Comparison of ENCODE assay signal across 1 cellular context in the genomic region with DNA sequence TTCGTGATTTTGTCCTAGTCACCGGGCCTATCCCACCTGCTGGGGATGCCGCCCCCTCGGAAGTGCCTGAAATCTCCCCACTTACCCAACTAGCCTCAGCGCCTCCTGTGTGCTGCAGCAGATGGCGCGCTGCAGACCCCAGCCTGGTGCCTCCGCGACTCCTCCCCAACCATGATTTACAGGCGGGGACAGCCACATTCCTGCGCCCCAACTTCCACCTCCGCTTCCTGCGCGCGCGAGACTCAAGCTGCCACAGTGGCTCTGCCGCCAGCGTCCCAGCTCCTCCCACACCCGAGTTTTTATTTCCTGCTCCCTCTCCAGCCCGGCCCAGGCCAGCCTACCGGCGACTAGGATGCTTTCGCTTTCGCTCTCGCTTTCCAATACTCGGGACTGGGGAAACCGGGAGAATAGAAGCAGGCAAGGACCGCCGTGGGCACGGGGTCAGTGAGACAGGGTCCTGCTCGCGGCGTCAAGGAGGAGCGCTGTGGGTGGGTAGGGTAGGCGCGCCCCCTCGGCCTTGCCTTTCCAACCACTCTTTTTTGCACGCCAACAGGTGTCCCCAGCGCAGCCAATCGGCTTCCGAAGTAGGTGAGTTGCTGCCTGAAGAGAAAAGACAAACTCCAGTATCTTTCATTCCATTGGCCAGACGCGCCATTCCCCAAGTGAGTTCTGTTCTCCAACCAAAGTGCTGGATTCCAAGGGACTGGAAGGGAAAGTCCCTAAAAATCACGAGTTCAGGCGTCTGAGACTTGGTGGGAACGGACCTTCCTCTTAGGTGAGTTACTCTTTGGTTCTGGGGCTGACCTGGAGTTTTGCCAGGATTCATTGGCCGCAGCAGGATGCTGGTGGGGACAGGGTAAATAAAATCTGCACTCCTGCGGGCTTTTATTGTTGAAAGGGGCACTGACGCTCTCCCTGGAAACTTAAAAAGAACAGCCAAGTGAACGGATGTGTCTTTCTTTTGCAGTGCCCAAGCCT.
TF ChIP-seq lines count a peak whose summit lies in the region.

A gene with protein sequence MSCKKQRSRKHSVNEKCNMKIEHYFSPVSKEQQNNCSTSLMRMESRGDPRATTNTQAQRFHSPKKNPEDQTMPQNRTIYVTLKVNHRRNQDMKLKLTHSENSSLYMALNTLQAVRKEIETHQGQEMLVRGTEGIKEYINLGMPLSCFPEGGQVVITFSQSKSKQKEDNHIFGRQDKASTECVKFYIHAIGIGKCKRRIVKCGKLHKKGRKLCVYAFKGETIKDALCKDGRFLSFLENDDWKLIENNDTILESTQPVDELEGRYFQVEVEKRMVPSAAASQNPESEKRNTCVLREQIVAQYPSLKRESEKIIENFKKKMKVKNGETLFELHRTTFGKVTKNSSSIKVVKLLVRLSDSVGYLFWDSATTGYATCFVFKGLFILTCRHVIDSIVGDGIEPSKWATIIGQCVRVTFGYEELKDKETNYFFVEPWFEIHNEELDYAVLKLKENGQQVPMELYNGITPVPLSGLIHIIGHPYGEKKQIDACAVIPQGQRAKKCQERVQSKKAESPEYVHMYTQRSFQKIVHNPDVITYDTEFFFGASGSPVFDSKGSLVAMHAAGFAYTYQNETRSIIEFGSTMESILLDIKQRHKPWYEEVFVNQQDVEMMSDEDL (plus strand): TSS at position 327 of the 978 bp plus-strand sequence. CDS start 6,017 bp downstream, outside the sequence.

TF ChIP-seq in HepG2, 621 proteins besides CTCF, POLR2A, EP300 and RAD21 (continued from another document and continues in another):
- 0 out of 2 replicates have a peak, but pooled peaks have one; percentile 38 for TF ChIP-seq ZNF709 (CRISPR knock-in tag; IDR thresholded peaks at IDR 0.05)
- TF ChIP-seq, protein P1, sequence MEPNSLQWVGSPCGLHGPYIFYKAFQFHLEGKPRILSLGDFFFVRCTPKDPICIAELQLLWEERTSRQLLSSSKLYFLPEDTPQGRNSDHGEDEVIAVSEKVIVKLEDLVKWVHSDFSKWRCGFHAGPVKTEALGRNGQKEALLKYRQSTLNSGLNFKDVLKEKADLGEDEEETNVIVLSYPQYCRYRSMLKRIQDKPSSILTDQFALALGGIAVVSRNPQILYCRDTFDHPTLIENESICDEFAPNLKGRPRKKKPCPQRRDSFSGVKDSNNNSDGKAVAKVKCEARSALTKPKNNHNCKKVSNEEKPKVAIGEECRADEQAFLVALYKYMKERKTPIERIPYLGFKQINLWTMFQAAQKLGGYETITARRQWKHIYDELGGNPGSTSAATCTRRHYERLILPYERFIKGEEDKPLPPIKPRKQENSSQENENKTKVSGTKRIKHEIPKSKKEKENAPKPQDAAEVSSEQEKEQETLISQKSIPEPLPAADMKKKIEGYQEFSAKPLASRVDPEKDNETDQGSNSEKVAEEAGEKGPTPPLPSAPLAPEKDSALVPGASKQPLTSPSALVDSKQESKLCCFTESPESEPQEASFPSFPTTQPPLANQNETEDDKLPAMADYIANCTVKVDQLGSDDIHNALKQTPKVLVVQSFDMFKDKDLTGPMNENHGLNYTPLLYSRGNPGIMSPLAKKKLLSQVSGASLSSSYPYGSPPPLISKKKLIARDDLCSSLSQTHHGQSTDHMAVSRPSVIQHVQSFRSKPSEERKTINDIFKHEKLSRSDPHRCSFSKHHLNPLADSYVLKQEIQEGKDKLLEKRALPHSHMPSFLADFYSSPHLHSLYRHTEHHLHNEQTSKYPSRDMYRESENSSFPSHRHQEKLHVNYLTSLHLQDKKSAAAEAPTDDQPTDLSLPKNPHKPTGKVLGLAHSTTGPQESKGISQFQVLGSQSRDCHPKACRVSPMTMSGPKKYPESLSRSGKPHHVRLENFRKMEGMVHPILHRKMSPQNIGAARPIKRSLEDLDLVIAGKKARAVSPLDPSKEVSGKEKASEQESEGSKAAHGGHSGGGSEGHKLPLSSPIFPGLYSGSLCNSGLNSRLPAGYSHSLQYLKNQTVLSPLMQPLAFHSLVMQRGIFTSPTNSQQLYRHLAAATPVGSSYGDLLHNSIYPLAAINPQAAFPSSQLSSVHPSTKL (CRISPR knock-in tag; IDR thresholded peaks at IDR 0.05) = peak; percentile 26; the same call in 1 of the 2 replicates
- 0 out of 2 replicates have a peak, but pooled peaks have one; percentile 14 for TF ChIP-seq PPARG (CRISPR knock-in tag; conservative IDR thresholded peaks at IDR 0.05)
- peak; percentile 47; the same call in 1 of the 2 replicates for TF ChIP-seq MXD1 (CRISPR knock-in tag; IDR thresholded peaks at IDR 0.05)
- TF ChIP-seq ZNF766 (CRISPR knock-in tag; IDR thresholded peaks at IDR 0.05; ENCODE audit: borderline replicate concordance) = no peak
- peak; percentile 38 for TF ChIP-seq CCDC6 (CRISPR knock-in tag; IDR thresholded peaks at IDR 0.05)
- peak; percentile 79; the same call in 1 of the 2 replicates for TF ChIP-seq ZNF232 (CRISPR knock-in tag; IDR thresholded peaks at IDR 0.05; ENCODE audit: borderline replicate concordance)
- 0 out of 2 replicates have a peak, but pooled peaks have one; percentile 39 for TF ChIP-seq ZNF235 (CRISPR knock-in tag; IDR thresholded peaks at IDR 0.05; ENCODE audit: borderline replicate concordance)
- no peak for TF ChIP-seq CBX1 (IDR thresholded peaks at IDR 0.05; ENCODE audit: low read depth)
- TF ChIP-seq DNMT1 (CRISPR knock-in tag; IDR thresholded peaks at IDR 0.05) = 0 out of 2 replicates have a peak, but pooled peaks have one; percentile 13
- TF ChIP-seq ZNF564 (CRISPR knock-in tag; IDR thresholded peaks at IDR 0.05) = 0 out of 2 replicates have a peak, but pooled peaks have one; percentile 42
- peak; percentile 69 for TF ChIP-seq RBFOX2 (IDR thresholded peaks at IDR 0.05; ENCODE audit: low read depth, low read length)
- TF ChIP-seq ZNF180 (CRISPR knock-in tag; IDR thresholded peaks at IDR 0.05; ENCODE audit: borderline replicate concordance, low read depth) = no peak
- TF ChIP-seq, protein P2, sequence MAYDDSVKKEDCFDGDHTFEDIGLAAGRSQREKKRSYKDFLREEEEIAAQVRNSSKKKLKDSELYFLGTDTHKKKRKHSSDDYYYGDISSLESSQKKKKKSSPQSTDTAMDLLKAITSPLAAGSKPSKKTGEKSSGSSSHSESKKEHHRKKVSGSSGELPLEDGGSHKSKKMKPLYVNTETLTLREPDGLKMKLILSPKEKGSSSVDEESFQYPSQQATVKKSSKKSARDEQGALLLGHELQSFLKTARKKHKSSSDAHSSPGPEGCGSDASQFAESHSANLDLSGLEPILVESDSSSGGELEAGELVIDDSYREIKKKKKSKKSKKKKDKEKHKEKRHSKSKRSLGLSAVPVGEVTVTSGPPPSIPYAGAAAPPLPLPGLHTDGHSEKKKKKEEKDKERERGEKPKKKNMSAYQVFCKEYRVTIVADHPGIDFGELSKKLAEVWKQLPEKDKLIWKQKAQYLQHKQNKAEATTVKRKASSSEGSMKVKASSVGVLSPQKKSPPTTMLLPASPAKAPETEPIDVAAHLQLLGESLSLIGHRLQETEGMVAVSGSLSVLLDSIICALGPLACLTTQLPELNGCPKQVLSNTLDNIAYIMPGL (CRISPR knock-in tag; IDR thresholded peaks at IDR 0.05; ENCODE audit: borderline replicate concordance in 1 of 2, low read depth in 1 of 2) = peak; percentile 58 to 87; a peak in 2 of 4 replicates
- peak; percentile 10; the same call in 1 of the 2 replicates for TF ChIP-seq ZNF331 (CRISPR knock-in tag; IDR thresholded peaks at IDR 0.05)
- 0 out of 2 replicates have a peak, but pooled peaks have one; percentile 57 for TF ChIP-seq ZNF230 (CRISPR knock-in tag; IDR thresholded peaks at IDR 0.05)
- TF ChIP-seq ZNF773 (CRISPR knock-in tag; IDR thresholded peaks at IDR 0.05; ENCODE audit: borderline replicate concordance) = 0 out of 2 replicates have a peak, but pooled peaks have one; percentile 44
- TF ChIP-seq, protein P3, sequence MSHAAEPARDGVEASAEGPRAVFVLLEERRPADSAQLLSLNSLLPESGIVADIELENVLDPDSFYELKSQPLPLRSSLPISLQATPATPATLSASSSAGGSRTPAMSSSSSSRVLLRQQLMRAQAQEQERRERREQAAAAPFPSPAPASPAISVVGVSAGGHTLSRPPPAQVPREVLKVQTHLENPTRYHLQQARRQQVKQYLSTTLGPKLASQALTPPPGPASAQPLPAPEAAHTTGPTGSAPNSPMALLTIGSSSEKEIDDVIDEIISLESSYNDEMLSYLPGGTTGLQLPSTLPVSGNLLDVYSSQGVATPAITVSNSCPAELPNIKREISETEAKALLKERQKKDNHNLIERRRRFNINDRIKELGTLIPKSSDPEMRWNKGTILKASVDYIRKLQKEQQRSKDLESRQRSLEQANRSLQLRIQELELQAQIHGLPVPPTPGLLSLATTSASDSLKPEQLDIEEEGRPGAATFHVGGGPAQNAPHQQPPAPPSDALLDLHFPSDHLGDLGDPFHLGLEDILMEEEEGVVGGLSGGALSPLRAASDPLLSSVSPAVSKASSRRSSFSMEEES (CRISPR knock-in tag; IDR thresholded peaks at IDR 0.05) = peak; percentile 13; the same call in 1 of the 2 replicates
- TF ChIP-seq ZNF12 (CRISPR knock-in tag; IDR thresholded peaks at IDR 0.05) = peak; percentile 56; the same call in 1 of the 2 replicates
- TF ChIP-seq ZNF207 (IDR thresholded peaks at IDR 0.05; ENCODE audit: borderline replicate concordance) = no peak
- TF ChIP-seq, protein P4, sequence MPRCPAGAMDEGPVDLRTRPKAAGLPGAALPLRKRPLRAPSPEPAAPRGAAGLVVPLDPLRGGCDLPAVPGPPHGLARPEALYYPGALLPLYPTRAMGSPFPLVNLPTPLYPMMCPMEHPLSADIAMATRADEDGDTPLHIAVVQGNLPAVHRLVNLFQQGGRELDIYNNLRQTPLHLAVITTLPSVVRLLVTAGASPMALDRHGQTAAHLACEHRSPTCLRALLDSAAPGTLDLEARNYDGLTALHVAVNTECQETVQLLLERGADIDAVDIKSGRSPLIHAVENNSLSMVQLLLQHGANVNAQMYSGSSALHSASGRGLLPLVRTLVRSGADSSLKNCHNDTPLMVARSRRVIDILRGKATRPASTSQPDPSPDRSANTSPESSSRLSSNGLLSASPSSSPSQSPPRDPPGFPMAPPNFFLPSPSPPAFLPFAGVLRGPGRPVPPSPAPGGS (CRISPR knock-in tag; IDR thresholded peaks at IDR 0.05) = peak; percentile 65; the same call in 1 of the 2 replicates
- peak; percentile 70 for TF ChIP-seq MYC (CRISPR knock-in tag; IDR thresholded peaks at IDR 0.05; ENCODE audit: borderline replicate concordance)
- 0 out of 4 replicates have a peak, but pooled peaks of 1 of the 2 experiments have one; percentile 24 for TF ChIP-seq ATF4 (CRISPR knock-in tag; IDR thresholded peaks at IDR 0.05)
- TF ChIP-seq RAD51 (IDR thresholded peaks at IDR 0.05; ENCODE audit: borderline replicate concordance) = no peak
- peak; percentile 72; the same call in 1 of the 2 replicates for TF ChIP-seq DMAP1 (CRISPR knock-in tag; IDR thresholded peaks at IDR 0.05)
- TF ChIP-seq NFKB2 (CRISPR knock-in tag; IDR thresholded peaks at IDR 0.05; ENCODE audit: borderline replicate concordance) = peak; percentile 77; the same call in 1 of the 2 replicates
- TF ChIP-seq, protein P5, sequence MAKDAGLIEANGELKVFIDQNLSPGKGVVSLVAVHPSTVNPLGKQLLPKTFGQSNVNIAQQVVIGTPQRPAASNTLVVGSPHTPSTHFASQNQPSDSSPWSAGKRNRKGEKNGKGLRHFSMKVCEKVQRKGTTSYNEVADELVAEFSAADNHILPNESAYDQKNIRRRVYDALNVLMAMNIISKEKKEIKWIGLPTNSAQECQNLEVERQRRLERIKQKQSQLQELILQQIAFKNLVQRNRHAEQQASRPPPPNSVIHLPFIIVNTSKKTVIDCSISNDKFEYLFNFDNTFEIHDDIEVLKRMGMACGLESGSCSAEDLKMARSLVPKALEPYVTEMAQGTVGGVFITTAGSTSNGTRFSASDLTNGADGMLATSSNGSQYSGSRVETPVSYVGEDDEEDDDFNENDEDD (CRISPR knock-in tag; IDR thresholded peaks at IDR 0.05; ENCODE audit: borderline replicate concordance) = peak; percentile 49; the same call in 1 of the 2 replicates
- peak; percentile 69 for TF ChIP-seq ZFY (CRISPR knock-in tag; IDR thresholded peaks at IDR 0.05)
- TF ChIP-seq ZBTB34 (CRISPR knock-in tag; IDR thresholded peaks at IDR 0.05) = peak; percentile 76
- TF ChIP-seq ZNF772 (CRISPR knock-in tag; IDR thresholded peaks at IDR 0.05) = peak; percentile 50; the same call in 1 of the 2 replicates
- TF ChIP-seq RFXANK (CRISPR knock-in tag; IDR thresholded peaks at IDR 0.05) = no peak
- 0 out of 2 replicates have a peak, but pooled peaks have one; percentile 52 for TF ChIP-seq ZFP37 (CRISPR knock-in tag; IDR thresholded peaks at IDR 0.05; ENCODE audit: borderline replicate concordance)
- peak; percentile 64; the same call in 1 of the 2 replicates for TF ChIP-seq ZSCAN29 (CRISPR knock-in tag; conservative IDR thresholded peaks at IDR 0.05)
- peak; percentile 38; the same call in 1 of the 2 replicates for TF ChIP-seq ESRRA (CRISPR knock-in tag; IDR thresholded peaks at IDR 0.05; ENCODE audit: low read depth)
- TF ChIP-seq RBM22 (optimal IDR thresholded peaks at IDR 0.05; ENCODE audit: low read length) = no peak
- TF ChIP-seq SOX6 (IDR thresholded peaks at IDR 0.05) = no peak
- peak; percentile 73 for TF ChIP-seq SOX6 (CRISPR knock-in tag; IDR thresholded peaks at IDR 0.05)
- peak; percentile 55; the same call in 1 of the 2 replicates for TF ChIP-seq POLR2G (IDR thresholded peaks at IDR 0.05; ENCODE audit: low read depth, low read length)
- TF ChIP-seq KAT8 (CRISPR knock-in tag; IDR thresholded peaks at IDR 0.05) = peak; percentile 72; the same call in 1 of the 2 replicates
- no peak for TF ChIP-seq ZNF549 (CRISPR knock-in tag; IDR thresholded peaks at IDR 0.05)
- TF ChIP-seq ZNF34 (CRISPR knock-in tag; IDR thresholded peaks at IDR 0.05; ENCODE audit: borderline replicate concordance) = 0 out of 2 replicates have a peak, but pooled peaks have one; percentile 67
